Comparison of ENCODE assay signal across 23 cellular contexts in genomic region chr6:30657454-30657853, GRCh38. TPM values are rescaled to one million over a fixed set of nuclear protein-coding genes. Genes with fewer than 3 reads are reported as not detected.
DNase-seq lines count a peak whose midpoint lies in the region; ATAC-seq and TF ChIP-seq lines count a peak whose summit lies in the region.
"Had no signal": no experiment of that assay in that cellular context is flagged by ENCODE, and none has a peak within 500 bp of the region (broad histone marks: within the 10 kb centered on the region; RNA-seq: fewer than 3 reads in every experiment).

No MANE protein-coding gene starts in this region.

- no peak overlapping the region for H3K4me3 Mint-ChIP-seq in T-helper 1 cell treated with Interleukin-12 subunit alpha and Interleukin-12 subunit beta and Interleukin-4 antibody, amounts not matched to agents 30 μg/mL and 1 μg/mL, for 36 hours
- no peak overlapping the region for H3K4me3 Mint-ChIP-seq in activated T-helper 17 cell treated with anti-CD3 and anti-CD28 coated beads, Interleukin-2, amount 50 U/mL, for 72 hours
- H3K4me3 Mint-ChIP-seq in nephron, result no peak overlapping the region

- H3K27me3 Mint-ChIP-seq in T-helper 1 cell treated with Interleukin-12 subunit alpha and Interleukin-12 subunit beta and Interleukin-4 antibody, amounts not matched to agents 30 μg/mL and 1 μg/mL, for 36 hours (ENCODE audit: low read depth), result no peaks in the 10 kb centered on the region
- H3K27me3 Mint-ChIP-seq in activated T-helper 17 cell treated with anti-CD3 and anti-CD28 coated beads, Interleukin-2, amount 50 U/mL, for 72 hours, result no peaks in the 10 kb centered on the region
- no peaks in the 10 kb centered on the region for H3K27me3 Mint-ChIP-seq in nephron (ENCODE audit: low read depth)

- H3K9me3 Mint-ChIP-seq in T-helper 1 cell treated with Interleukin-12 subunit alpha and Interleukin-12 subunit beta and Interleukin-4 antibody, amounts not matched to agents 30 μg/mL and 1 μg/mL, for 36 hours, result no peaks in the 10 kb centered on the region
- H3K9me3 Mint-ChIP-seq in activated T-helper 17 cell treated with anti-CD3 and anti-CD28 coated beads, Interleukin-2, amount 50 U/mL, for 72 hours, result no peaks in the 10 kb centered on the region
- H3K9me3 Mint-ChIP-seq in nephron, result no peaks in the 10 kb centered on the region

- DNase-seq in T-helper 1 cell (no peak), GDM1 (lab: John Stamatoyannopoulos, UW) (no peak), SHP77 treated with DMSO at 0.1 percent for 48 hours (lab: John Stamatoyannopoulos, UW) (no peak)
- DNase-seq: activated CD4-positive, alpha-beta T cell treated with anti-CD3 and anti-CD28 coated beads for 48 hours; activated gamma-delta T cell treated with Interleukin-2 at 50 U/mL for 16 hours; cerebellar nuclear complex; effector CD8-positive, alpha-beta T cell; esophagus squamous epithelium; HCEC 1CT; islet precursor cell; MV-4-11; NCI-H187; NCI-H82; occipital lobe; PC-3; SHP77; stimulated activated CD4-positive, alpha-beta T cell treated with anti-CD3 and anti-CD28 coated beads, Interleukin-12 subunit alpha, Interleukin-12 subunit beta, amount 100 ng/mL, for 4 hours; stimulated activated CD8-positive, alpha-beta memory T cell treated with anti-CD3 and anti-CD28 coated beads, Interleukin-4, amount 100 ng/mL, for 48 hours; uterus had no signal

- ATAC-seq in activated T-helper 17 cell treated with anti-CD3 and anti-CD28 coated beads, Interleukin-2, amount 50 U/mL, for 72 hours (replicated peaks), result no peak
- ATAC-seq: gastroesophageal sphincter, PC-3 had no signal

- TF ChIP-seq CTCF in nephron (IDR thresholded peaks at IDR 0.05; ENCODE audit: unreplicated experiment in 3 of 3), result no peak

- H3K4me1 Mint-ChIP-seq in T-helper 1 cell treated with Interleukin-12 subunit alpha and Interleukin-12 subunit beta and Interleukin-4 antibody, amounts not matched to agents 30 μg/mL and 1 μg/mL, for 36 hours (ENCODE audit: low read depth), result no peaks in the 10 kb centered on the region
- H3K4me1 Mint-ChIP-seq in activated T-helper 17 cell treated with anti-CD3 and anti-CD28 coated beads, Interleukin-2, amount 50 U/mL, for 72 hours, result peaks cover 17% of the 10 kb centered on the region
- H3K4me1 Mint-ChIP-seq in nephron, result no peaks in the 10 kb centered on the region

- peak overlapping the region; percentile 12 for H3K27ac Mint-ChIP-seq in T-helper 1 cell treated with Interleukin-12 subunit alpha and Interleukin-12 subunit beta and Interleukin-4 antibody, amounts not matched to agents 30 μg/mL and 1 μg/mL, for 36 hours
- peak overlapping the region; percentile 34 for H3K27ac Mint-ChIP-seq in activated T-helper 17 cell treated with anti-CD3 and anti-CD28 coated beads, Interleukin-2, amount 50 U/mL, for 72 hours
- H3K27ac Mint-ChIP-seq in nephron, result peak overlapping the region in 2 of 3 experiments; percentile 12 to 50

- H3K36me3 Mint-ChIP-seq in T-helper 1 cell treated with Interleukin-12 subunit alpha and Interleukin-12 subunit beta and Interleukin-4 antibody, amounts not matched to agents 30 μg/mL and 1 μg/mL, for 36 hours (ENCODE audit: low read depth), result peaks cover 53% of the 10 kb centered on the region
- peaks cover 97% of the 10 kb centered on the region for H3K36me3 Mint-ChIP-seq in activated T-helper 17 cell treated with anti-CD3 and anti-CD28 coated beads, Interleukin-2, amount 50 U/mL, for 72 hours (ENCODE audit: low read depth)
- H3K36me3 Mint-ChIP-seq in nephron (ENCODE audit: low read depth), result peaks cover 64% of the 10 kb centered on the region

RNA-seq across cellular contexts. Expression of gene C6orf136, which starts 10.5 kb away (rescaled TPM):
- total RNA-seq in activated T-helper 17 cell treated with anti-CD3 and anti-CD28 coated beads, Interleukin-2, amount 50 U/mL, for 72 hours, result 10 to 100 TPM; 24.8 to 36.7 TPM

RNA-seq across cellular contexts. Expression of gene DHX16, which starts 15.4 kb away (rescaled TPM):
- 10 to 100 TPM; 27.4 to 40.0 TPM for total RNA-seq in activated T-helper 17 cell treated with anti-CD3 and anti-CD28 coated beads, Interleukin-2, amount 50 U/mL, for 72 hours

RNA-seq across cellular contexts. Expression of gene PPP1R18, which starts 29.0 kb away (rescaled TPM):
- 100 to 1,000 TPM; 190 to 238 TPM for total RNA-seq in activated T-helper 17 cell treated with anti-CD3 and anti-CD28 coated beads, Interleukin-2, amount 50 U/mL, for 72 hours

RNA-seq across cellular contexts. Expression of gene ATAT1, which starts 30.8 kb away (rescaled TPM):
- 10 to 100 TPM; 12.3 to 20.9 TPM for total RNA-seq in activated T-helper 17 cell treated with anti-CD3 and anti-CD28 coated beads, Interleukin-2, amount 50 U/mL, for 72 hours

RNA-seq across cellular contexts. Expression of gene NRM, which starts 33.3 kb away (rescaled TPM):
- total RNA-seq in activated T-helper 17 cell treated with anti-CD3 and anti-CD28 coated beads, Interleukin-2, amount 50 U/mL, for 72 hours, result 10 to 100 TPM; 26.0 to 36.9 TPM
